Comparison of ENCODE assay signal across 14 cellular contexts in the genomic region with DNA sequence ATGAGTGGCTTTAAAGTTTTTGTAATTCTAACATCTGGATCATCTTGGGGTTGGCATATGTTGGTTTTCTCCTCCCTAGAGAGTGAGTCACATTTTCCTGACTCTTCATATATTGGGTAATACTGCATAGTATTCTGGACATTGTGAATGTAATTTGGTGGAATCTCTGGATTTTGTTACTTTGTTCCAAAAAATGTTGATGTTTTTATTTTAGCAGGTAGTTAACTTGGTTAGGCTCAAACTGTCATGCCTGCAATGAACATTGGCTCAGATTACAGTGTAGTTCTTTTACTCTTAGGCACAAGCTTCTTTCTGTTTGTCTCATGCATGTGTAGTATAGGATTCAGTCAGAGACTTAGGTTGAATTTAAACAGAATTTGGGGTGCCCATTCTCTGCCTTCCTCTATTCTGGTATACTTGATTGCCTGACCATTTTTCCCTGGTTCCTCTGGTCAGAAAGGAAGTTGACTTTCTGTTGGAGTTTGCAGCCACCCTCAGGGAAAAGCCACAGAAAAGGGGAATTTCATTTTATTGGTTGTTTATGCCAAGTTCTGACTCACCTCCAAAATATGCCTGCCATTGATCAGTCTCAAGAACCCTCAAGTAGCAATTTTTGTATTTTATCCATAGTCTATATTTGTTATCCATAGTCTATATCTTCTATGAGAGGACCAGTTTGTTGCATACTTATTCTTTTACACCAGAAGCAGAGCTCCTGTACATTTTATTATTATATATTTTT.
DNase-seq lines count a peak whose midpoint lies in the region; ATAC-seq and TF ChIP-seq lines count a peak whose summit lies in the region.
"Had no signal": no experiment of that assay in that cellular context is flagged by ENCODE, and none has a peak within 500 bp of the region (broad histone marks: within the 10 kb centered on the region; RNA-seq: fewer than 3 reads in every experiment).

No MANE protein-coding gene starts in this region.

- peak overlapping the region; percentile 38 for H3K4me3 ChIP-seq in PC-3 (ENCODE audit: low read length)
- H3K4me3 ChIP-seq in upper lobe of right lung, result no peak overlapping the region
- H3K4me3 ChIP-seq: BLaER1, lung, right lobe of liver had no signal

- H3K36me3 Mint-ChIP-seq in activated T-cell treated with anti-CD3 and anti-CD28 coated beads, Interleukin-2, amount 50 U/mL, for 72 hours (ENCODE audit: insufficient read depth in 2 of 2), result no peaks in the 10 kb centered on the region
- peaks cover 33% of the 10 kb centered on the region for H3K36me3 Mint-ChIP-seq in activated T-cell treated with anti-CD3 and anti-CD28 coated beads, Interleukin-2, amount 50 U/mL, for 24 hours (ENCODE audit: low read depth)

- H3K27me3 Mint-ChIP-seq in activated T-cell treated with anti-CD3 and anti-CD28 coated beads, Interleukin-2, amount 50 U/mL, for 72 hours (ENCODE audit: low read depth), result no peaks in the 10 kb centered on the region
- no peaks in the 10 kb centered on the region for H3K27me3 Mint-ChIP-seq in activated T-cell treated with anti-CD3 and anti-CD28 coated beads, Interleukin-2, amount 50 U/mL, for 24 hours

- H2AFZ ChIP-seq in PC-3 (ENCODE audit: low read length), result no peak overlapping the region

- peak; percentile 44 to 69 for ATAC-seq in activated T-cell treated with anti-CD3 and anti-CD28 coated beads, Interleukin-2, amount 50 U/mL, for 72 hours (replicated peaks in 1 of 2)
- ATAC-seq in PC-3 (peak; percentile 11; the same call in 1 of the 2 replicates), upper lobe of right lung (peak; percentile 29), GM19324 (IDR thresholded peaks at IDR 0.05; ENCODE audit: low FRiP score, unreplicated experiment) (no peak), GM19035 (IDR thresholded peaks at IDR 0.05; ENCODE audit: unreplicated experiment) (no peak)

- intact Hi-C loops in PC-3 (cut with micrococcal nuclease), result no loop called here
- intact Hi-C loops in upper lobe of right lung (cut with DNase I), result no loop called here

- no peak for TF ChIP-seq CTCF in PC-3 (conservative IDR thresholded peaks at IDR 0.05; ENCODE audit: low read depth, low read length)
- no peak for TF ChIP-seq CTCF in upper lobe of right lung (IDR thresholded peaks at IDR 0.05)

- peaks cover 9% of the 10 kb centered on the region; the same call in 1 of the 2 replicates for H3K79me2 ChIP-seq in PC-3 (ENCODE audit: low read length)

- H3K4me1 Mint-ChIP-seq in activated T-cell treated with anti-CD3 and anti-CD28 coated beads, Interleukin-2, amount 50 U/mL, for 72 hours (ENCODE audit: low read depth), result peaks cover 11% of the 10 kb centered on the region
- H3K4me1 Mint-ChIP-seq in activated T-cell treated with anti-CD3 and anti-CD28 coated beads, Interleukin-2, amount 50 U/mL, for 24 hours (ENCODE audit: low read depth), result peaks cover 18% of the 10 kb centered on the region
- H3K4me1 Mint-ChIP-seq: endodermal cell had no signal

- CTCF ChIA-PET in PC-3 (lab: Charles Lee), result no interaction called here

- BruUV-seq in PC-3 (replicated peaks; lab: Mats Ljungman, UMichigan), result no TSS peak

- H3F3A ChIP-seq in PC-3 (ENCODE audit: low read length, unreplicated experiment), result peaks cover 7% of the 10 kb centered on the region

- POLR2A ChIA-PET in PC-3 (lab: Charles Lee; ENCODE audit: unreplicated experiment), result no interaction called here

- no peaks in the 10 kb centered on the region for H3K9me2 ChIP-seq in PC-3 (replicated peaks; ENCODE audit: low read length)

- peaks cover 41% of the 10 kb centered on the region for H3K4me1 ChIP-seq in PC-3 (ENCODE audit: insufficient read depth, low read length)
- peaks cover 7% of the 10 kb centered on the region for H3K4me1 ChIP-seq in upper lobe of right lung
- H3K4me1 ChIP-seq: BLaER1, right lobe of liver had no signal

- H3K27me3 ChIP-seq in PC-3 (ENCODE audit: low read length) (no peaks in the 10 kb centered on the region), upper lobe of right lung (no peaks in the 10 kb centered on the region)
- H3K27me3 ChIP-seq: BLaER1, right lobe of liver had no signal

- H3K4me3 Mint-ChIP-seq in activated T-cell treated with anti-CD3 and anti-CD28 coated beads, Interleukin-2, amount 50 U/mL, for 72 hours, result no peak overlapping the region
- H3K4me3 Mint-ChIP-seq in activated T-cell treated with anti-CD3 and anti-CD28 coated beads, Interleukin-2, amount 50 U/mL, for 24 hours, result no peak overlapping the region
- H3K4me3 Mint-ChIP-seq: endodermal cell had no signal

- peak overlapping the region; percentile 78 for H3K4me2 ChIP-seq in PC-3 (ENCODE audit: low read length)
- H3K4me2 ChIP-seq: BLaER1 had no signal

- H3K36me3 ChIP-seq in PC-3 (ENCODE audit: low read depth, low read length) (no peaks in the 10 kb centered on the region), upper lobe of right lung (no peaks in the 10 kb centered on the region)
- H3K36me3 ChIP-seq: right lobe of liver had no signal

- no peaks in the 10 kb centered on the region for H3K9me3 ChIP-seq in PC-3 (ENCODE audit: low read length)
- no peaks in the 10 kb centered on the region for H3K9me3 ChIP-seq in upper lobe of right lung
- H3K9me3 ChIP-seq: right lobe of liver had no signal

- peaks cover 0 to 6% of the 10 kb centered on the region in 2 donors for H3K9me3 Mint-ChIP-seq in activated T-cell treated with anti-CD3 and anti-CD28 coated beads, Interleukin-2, amount 50 U/mL, for 72 hours
- peaks cover 2% of the 10 kb centered on the region for H3K9me3 Mint-ChIP-seq in activated T-cell treated with anti-CD3 and anti-CD28 coated beads, Interleukin-2, amount 50 U/mL, for 24 hours
- H3K9me3 Mint-ChIP-seq: endodermal cell had no signal

- no peak overlapping the region for H3K27ac Mint-ChIP-seq in activated T-cell treated with anti-CD3 and anti-CD28 coated beads, Interleukin-2, amount 50 U/mL, for 72 hours
- no peak overlapping the region for H3K27ac Mint-ChIP-seq in activated T-cell treated with anti-CD3 and anti-CD28 coated beads, Interleukin-2, amount 50 U/mL, for 24 hours
- H3K27ac Mint-ChIP-seq: endodermal cell had no signal

- DNase-seq in activated T-cell treated with anti-CD3 and anti-CD28 coated beads, Interleukin-2, amount 50 U/mL, for 72 hours, result no peak
- DNase-seq in activated T-cell treated with anti-CD3 and anti-CD28 coated beads, Interleukin-2, amount 50 U/mL, for 24 hours, result no peak
- DNase-seq in PC-3 (peak; percentile 94), fibroblast of gingiva (ENCODE audit: low read depth) (peak; percentile 94), upper lobe of right lung (no peak)
- DNase-seq in NK-92 treated with Interleukin-12 subunit alpha and Interleukin-12 subunit beta, amount 100 ng/mL, for 24 hours (lab: John Stamatoyannopoulos, UW), result no peak
- DNase-seq: activated gamma-delta T cell, endodermal cell, NCI-H510A, right lobe of liver had no signal

- H3K27ac ChIP-seq in PC-3 (ENCODE audit: low read length) (peak overlapping the region; percentile 94), upper lobe of right lung (no peak overlapping the region)
- H3K27ac ChIP-seq: BLaER1, right lobe of liver had no signal

- H3K9ac ChIP-seq in PC-3 (ENCODE audit: low read length), result peak overlapping the region; percentile 79
- H3K9ac ChIP-seq: BLaER1 had no signal

- no peaks in the 10 kb centered on the region for H4K20me1 ChIP-seq in PC-3 (ENCODE audit: low read length)

Comparison
In these comparisons a context has a peak if more than half of its experiments do, and no peak if none do; other contexts are left out.
1. ATAC-seq: peak in activated T-cell treated with anti-CD3 and anti-CD28 coated beads, Interleukin-2, amount 50 U/mL, for 72 hours (2 of 2), PC-3 (single experiment) and upper lobe of right lung (single experiment); none in GM19324 (single experiment) and GM19035 (single experiment).
2. DNase-seq: peak in PC-3 (single experiment) and fibroblast of gingiva (single experiment); none in activated T-cell treated with anti-CD3 and anti-CD28 coated beads, Interleukin-2, amount 50 U/mL, for 72 hours (0 of 2), activated T-cell treated with anti-CD3 and anti-CD28 coated beads, Interleukin-2, amount 50 U/mL, for 24 hours (single experiment), upper lobe of right lung (single experiment) and NK-92 treated with Interleukin-12 subunit alpha and Interleukin-12 subunit beta, amount 100 ng/mL, for 24 hours (single experiment).